Comparison of ENCODE assay signal across 8 cellular contexts in genomic region chr9:88533951-88534455, GRCh38. TPM values are rescaled to one million over a fixed set of nuclear protein-coding genes. Genes with fewer than 3 reads are reported as not detected.
A peak's percentile ranks its signal among the peaks of the same experiment; 100 is the strongest.
DNase-seq lines count a peak whose midpoint lies in the region; ATAC-seq and TF ChIP-seq lines count a peak whose summit lies in the region.

No MANE protein-coding gene starts in this region.

- H3K4me3 Mint-ChIP-seq in activated CD8-positive, alpha-beta T cell treated with anti-CD3 and anti-CD28 coated beads, Interleukin-2, amount 10 ng/mL, durations not matched to agents 7 days and 5 days: no peak overlapping the region
- no peak overlapping the region for H3K4me3 Mint-ChIP-seq in activated CD8-positive, alpha-beta T cell treated with anti-CD3 and anti-CD28 coated beads for 36 hours
- H3K4me3 Mint-ChIP-seq in activated CD4-positive, alpha-beta memory T cell treated with anti-CD3 and anti-CD28 coated beads, Interleukin-2, amount 10 ng/mL, durations not matched to agents 7 days and 5 days: no peak overlapping the region

- no peaks in the 10 kb centered on the region for H3K9me3 Mint-ChIP-seq in activated CD8-positive, alpha-beta T cell treated with anti-CD3 and anti-CD28 coated beads, Interleukin-2, amount 10 ng/mL, durations not matched to agents 7 days and 5 days (ENCODE audit: insufficient read depth)
- no peaks in the 10 kb centered on the region for H3K9me3 Mint-ChIP-seq in activated CD8-positive, alpha-beta T cell treated with anti-CD3 and anti-CD28 coated beads for 36 hours
- H3K9me3 Mint-ChIP-seq in activated CD4-positive, alpha-beta memory T cell treated with anti-CD3 and anti-CD28 coated beads, Interleukin-2, amount 10 ng/mL, durations not matched to agents 7 days and 5 days: no peaks in the 10 kb centered on the region

- peak overlapping the region; percentile 59 to 94 for H3K4me3 ChIP-seq in ascending aorta
- peak overlapping the region; percentile 81 for H3K4me3 ChIP-seq in iPS-18c (ENCODE audit: insufficient read depth, low read depth, low read length)
- H3K4me3 ChIP-seq in skin epidermis: peak overlapping the region in 6 of 7 experiments; percentile 2 to 40 (median 26)

- H3K27ac ChIP-seq in ascending aorta (peak overlapping the region; percentile 93), skin epidermis (peak overlapping the region in 7 of 21 experiments; percentile 14 to 57 (median 40))

- TF ChIP-seq CTCF in activated CD8-positive, alpha-beta T cell treated with anti-CD3 and anti-CD28 coated beads for 36 hours (IDR thresholded peaks at IDR 0.05): no peak
- peak in 2 of 3 experiments; percentile 14 to 23 for TF ChIP-seq CTCF in ascending aorta (IDR thresholded peaks at IDR 0.05)

- peak; percentile 5 for ATAC-seq in activated CD8-positive, alpha-beta T cell treated with anti-CD3 and anti-CD28 coated beads, Interleukin-2, amount 10 ng/mL, durations not matched to agents 7 days and 5 days
- ATAC-seq in activated CD8-positive, alpha-beta T cell treated with anti-CD3 and anti-CD28 coated beads for 36 hours: no peak

- no peak overlapping the region for H3K27ac Mint-ChIP-seq in activated CD8-positive, alpha-beta T cell treated with anti-CD3 and anti-CD28 coated beads, Interleukin-2, amount 10 ng/mL, durations not matched to agents 7 days and 5 days
- H3K27ac Mint-ChIP-seq in activated CD8-positive, alpha-beta T cell treated with anti-CD3 and anti-CD28 coated beads for 36 hours: no peak overlapping the region
- H3K27ac Mint-ChIP-seq in activated CD4-positive, alpha-beta memory T cell treated with anti-CD3 and anti-CD28 coated beads, Interleukin-2, amount 10 ng/mL, durations not matched to agents 7 days and 5 days: no peak overlapping the region

- no peak for DNase-seq in activated CD8-positive, alpha-beta T cell treated with anti-CD3 and anti-CD28 coated beads, Interleukin-2, amount 10 ng/mL, durations not matched to agents 7 days and 5 days
- no peak for DNase-seq in activated CD8-positive, alpha-beta T cell treated with anti-CD3 and anti-CD28 coated beads for 36 hours
- DNase-seq in ascending aorta (ENCODE audit: low spot score in 2 of 2) (peak in 1 of 2 donors; percentile 74), mesenteric fat pad (ENCODE audit: low spot score) (no peak), COR-L47 (lab: John Stamatoyannopoulos, UW) (no peak)
- no peak for DNase-seq in activated CD4-positive, alpha-beta memory T cell treated with anti-CD3 and anti-CD28 coated beads, Interleukin-2, amount 10 ng/mL, durations not matched to agents 7 days and 5 days

- peaks cover 6 to 15% of the 10 kb centered on the region in 2 donors for H3K4me1 ChIP-seq in ascending aorta

- no peaks in the 10 kb centered on the region for H3K9me3 ChIP-seq in ascending aorta
- H3K9me3 ChIP-seq in iPS-18c (ENCODE audit: control insufficient read depth, insufficient read depth, low read length): no peaks in the 10 kb centered on the region

- H3K4me1 Mint-ChIP-seq in activated CD8-positive, alpha-beta T cell treated with anti-CD3 and anti-CD28 coated beads, Interleukin-2, amount 10 ng/mL, durations not matched to agents 7 days and 5 days (ENCODE audit: low read depth): peaks cover 28% of the 10 kb centered on the region
- H3K4me1 Mint-ChIP-seq in activated CD8-positive, alpha-beta T cell treated with anti-CD3 and anti-CD28 coated beads for 36 hours (ENCODE audit: low read depth): peaks cover 8% of the 10 kb centered on the region
- peaks cover 16% of the 10 kb centered on the region for H3K4me1 Mint-ChIP-seq in activated CD4-positive, alpha-beta memory T cell treated with anti-CD3 and anti-CD28 coated beads, Interleukin-2, amount 10 ng/mL, durations not matched to agents 7 days and 5 days

- peaks cover 49% of the 10 kb centered on the region for H3K27me3 Mint-ChIP-seq in activated CD8-positive, alpha-beta T cell treated with anti-CD3 and anti-CD28 coated beads, Interleukin-2, amount 10 ng/mL, durations not matched to agents 7 days and 5 days (ENCODE audit: low read depth)
- peaks cover 48% of the 10 kb centered on the region for H3K27me3 Mint-ChIP-seq in activated CD8-positive, alpha-beta T cell treated with anti-CD3 and anti-CD28 coated beads for 36 hours
- H3K27me3 Mint-ChIP-seq in activated CD4-positive, alpha-beta memory T cell treated with anti-CD3 and anti-CD28 coated beads, Interleukin-2, amount 10 ng/mL, durations not matched to agents 7 days and 5 days: peaks cover 50% of the 10 kb centered on the region

- H3K27me3 ChIP-seq in ascending aorta: no peaks in the 10 kb centered on the region

- CTCF ChIA-PET in activated CD8-positive, alpha-beta T cell treated with anti-CD3 and anti-CD28 coated beads, Interleukin-2, amount 10 ng/mL, durations not matched to agents 7 days and 5 days (lab: Charles Lee): interaction anchor here (1.3 kb wide), 1 partner anchor 358 kb away, joined by 3 read pairs; no protein-coding TSS in a partner anchor
- CTCF ChIA-PET in activated CD8-positive, alpha-beta T cell treated with anti-CD3 and anti-CD28 coated beads for 36 hours (lab: Charles Lee): no interaction called here
- CTCF ChIA-PET in activated CD4-positive, alpha-beta memory T cell treated with anti-CD3 and anti-CD28 coated beads, Interleukin-2, amount 10 ng/mL, durations not matched to agents 7 days and 5 days (lab: Charles Lee): no interaction called here

- POLR2A ChIA-PET in activated CD8-positive, alpha-beta T cell treated with anti-CD3 and anti-CD28 coated beads, Interleukin-2, amount 10 ng/mL, durations not matched to agents 7 days and 5 days (lab: Charles Lee): no interaction called here
- POLR2A ChIA-PET in activated CD8-positive, alpha-beta T cell treated with anti-CD3 and anti-CD28 coated beads for 36 hours (lab: Charles Lee): no interaction called here
- POLR2A ChIA-PET in activated CD4-positive, alpha-beta memory T cell treated with anti-CD3 and anti-CD28 coated beads, Interleukin-2, amount 10 ng/mL, durations not matched to agents 7 days and 5 days (lab: Charles Lee): no interaction called here

- intact Hi-C loops in activated CD8-positive, alpha-beta T cell treated with anti-CD3 and anti-CD28 coated beads for 36 hours (cut with micrococcal nuclease): no loop called here
- intact Hi-C loops in ascending aorta (cut with DNase I): loop anchor here (1.0 to 2.0 kb wide), 2 partner anchors 146 to 785 kb away; partner anchors contain the start of genes SECISBP2 and SPIN1

- H3K36me3 ChIP-seq in ascending aorta: no peaks in the 10 kb centered on the region

- H3K36me3 Mint-ChIP-seq in activated CD8-positive, alpha-beta T cell treated with anti-CD3 and anti-CD28 coated beads, Interleukin-2, amount 10 ng/mL, durations not matched to agents 7 days and 5 days (ENCODE audit: low read depth): no peaks in the 10 kb centered on the region
- H3K36me3 Mint-ChIP-seq in activated CD8-positive, alpha-beta T cell treated with anti-CD3 and anti-CD28 coated beads for 36 hours (ENCODE audit: low read depth): no peaks in the 10 kb centered on the region
- no peaks in the 10 kb centered on the region for H3K36me3 Mint-ChIP-seq in activated CD4-positive, alpha-beta memory T cell treated with anti-CD3 and anti-CD28 coated beads, Interleukin-2, amount 10 ng/mL, durations not matched to agents 7 days and 5 days (ENCODE audit: low read depth)

RNA-seq across cellular contexts. Expression of gene NXNL2, which starts 1.0 kb away (rescaled TPM):
- not detected for total RNA-seq in activated CD8-positive, alpha-beta T cell treated with anti-CD3 and anti-CD28 coated beads, Interleukin-2, amount 10 ng/mL, durations not matched to agents 7 days and 5 days
- total RNA-seq in activated CD8-positive, alpha-beta T cell treated with anti-CD3 and anti-CD28 coated beads for 36 hours: not detected
- total RNA-seq in ascending aorta (not detected), mesenteric fat pad (not detected)
- not detected for total RNA-seq in activated CD4-positive, alpha-beta memory T cell treated with anti-CD3 and anti-CD28 coated beads, Interleukin-2, amount 10 ng/mL, durations not matched to agents 7 days and 5 days

Comparison
In these comparisons a context has a peak if more than half of its experiments do, and no peak if none do; other contexts are left out.
1. H3K4me3 ChIP-seq: peak in every context shown above with its lines; median percentile 81 in iPS-18c; 76 in ascending aorta; 26 in skin epidermis.